In genomic region chr18:55840601-55841170, GRCh38 we compare ENCODE assay signal across 27 cellular contexts.
"Had no signal": no experiment of that assay in that cellular context is flagged by ENCODE, and none has a peak within 500 bp of the region (broad histone marks: within the 10 kb centered on the region; RNA-seq: fewer than 3 reads in every experiment).

No MANE protein-coding gene starts in this region.

- H3K4me1 ChIP-seq: stomach, suprapubic skin, testis, thyroid gland, transverse colon, upper lobe of right lung, uterus, vagina had no signal

- FAIRE-seq: urothelium cell line had no signal

- H3K4me3 ChIP-seq: stomach, suprapubic skin, thoracic aorta, thyroid gland, tibial artery, tibial nerve, transverse colon, upper lobe of left lung, upper lobe of right lung, uterus, vagina had no signal

- H3K27ac ChIP-seq: stomach, suprapubic skin, testis, thoracic aorta, thyroid gland, tibial artery, tibial nerve, transverse colon, upper lobe of left lung, upper lobe of right lung, uterus, vagina had no signal

- H3K27ac Mint-ChIP-seq: stimulated activated effector memory CD8-positive, alpha-beta T cell treated with anti-CD3 and anti-CD28 coated beads, Interleukin-12 subunit alpha, Interleukin-12 subunit beta, amount 100 ng/mL, for 72 hours; stimulated activated naive B cell treated with anti-CD40 and anti-IgM and Interleukin-4, amounts not matched to agents 10 μg/mL and 1 μg/mL and 100 μg/mL, for 72 hours; stimulated activated naive CD8-positive, alpha-beta T cell treated with anti-CD3 and anti-CD28 coated beads, Interleukin-15, amount 100 ng/mL, for 72 hours; stimulated activated naive CD8-positive, alpha-beta T cell treated with anti-CD3 and anti-CD28 coated beads, Interleukin-15, Interleukin-2, amounts not matched to agents 100 ng/mL and 50 ng/mL, for 24 hours had no signal

- ATAC-seq: stimulated activated effector memory CD8-positive, alpha-beta T cell treated with anti-CD3 and anti-CD28 coated beads, Interleukin-12 subunit alpha, Interleukin-12 subunit beta, amount 100 ng/mL, for 72 hours; stimulated activated naive B cell treated with anti-CD40 and anti-IgM and Interleukin-4, amounts not matched to agents 10 μg/mL and 1 μg/mL and 100 μg/mL, for 72 hours; stimulated activated naive CD8-positive, alpha-beta T cell treated with anti-CD3 and anti-CD28 coated beads, Interleukin-15, amount 100 ng/mL, for 72 hours; stimulated activated naive CD8-positive, alpha-beta T cell treated with anti-CD3 and anti-CD28 coated beads, Interleukin-15, Interleukin-2, amounts not matched to agents 100 U/mL and 50 U/mL, for 24 hours; upper lobe of right lung had no signal

- H3K9me3 ChIP-seq: testis, thoracic aorta, thyroid gland, tibial artery, transverse colon, upper lobe of right lung, uterus, vagina had no signal

- H3K27me3 ChIP-seq: stomach, suprapubic skin, testis, thyroid gland, tibial artery, tibial nerve, transverse colon, upper lobe of left lung, upper lobe of right lung, uterus, vagina had no signal

- H3K27me3 Mint-ChIP-seq: stimulated activated naive B cell treated with anti-CD40 and anti-IgM and Interleukin-4, amounts not matched to agents 10 μg/mL and 1 μg/mL and 100 μg/mL, for 72 hours; stimulated activated naive CD8-positive, alpha-beta T cell treated with anti-CD3 and anti-CD28 coated beads, Interleukin-15, amount 100 ng/mL, for 72 hours; stimulated activated naive CD8-positive, alpha-beta T cell treated with anti-CD3 and anti-CD28 coated beads, Interleukin-15, Interleukin-2, amounts not matched to agents 100 ng/mL and 50 ng/mL, for 24 hours had no signal

- H3K36me3 ChIP-seq: stomach, suprapubic skin, thoracic aorta, thyroid gland, tibial artery, tibial nerve, transverse colon, upper lobe of left lung, upper lobe of right lung, uterus, vagina had no signal

- H3K4me3 Mint-ChIP-seq: stimulated activated effector memory CD8-positive, alpha-beta T cell treated with anti-CD3 and anti-CD28 coated beads, Interleukin-12 subunit alpha, Interleukin-12 subunit beta, amount 100 ng/mL, for 72 hours; stimulated activated naive B cell treated with anti-CD40 and anti-IgM and Interleukin-4, amounts not matched to agents 10 μg/mL and 1 μg/mL and 100 μg/mL, for 72 hours; stimulated activated naive CD8-positive, alpha-beta T cell treated with anti-CD3 and anti-CD28 coated beads, Interleukin-15, amount 100 ng/mL, for 72 hours; stimulated activated naive CD8-positive, alpha-beta T cell treated with anti-CD3 and anti-CD28 coated beads, Interleukin-15, Interleukin-2, amounts not matched to agents 100 ng/mL and 50 ng/mL, for 24 hours had no signal

- DNase-seq: stimulated activated CD4-positive, alpha-beta T cell treated with anti-CD3 and anti-CD28 coated beads, Interleukin-2, amount 100 ng/mL, for 24 hours; stimulated activated CD4-positive, alpha-beta T cell treated with anti-CD3 and anti-CD28 coated beads, Interleukin-2, amount 100 ng/mL, for 48 hours; stimulated activated CD4-positive, alpha-beta T cell treated with anti-CD3 and anti-CD28 coated beads, Interleukin-4, amount 100 ng/mL, for 1 hour; stimulated activated CD4-positive, alpha-beta T cell treated with anti-CD3 and anti-CD28 coated beads, Interleukin-4, amount 100 ng/mL, for 24 hours; stimulated activated CD4-positive, alpha-beta T cell treated with anti-CD3 and anti-CD28 coated beads, Interleukin-4, amount 100 ng/mL, for 4 hours; stimulated activated CD8-positive, alpha-beta memory T cell treated with anti-CD3 and anti-CD28 coated beads, Interleukin-4, amount 100 ng/mL, for 48 hours; stimulated activated naive B cell treated with anti-CD40 and anti-IgM and Interleukin-4, amounts not matched to agents 10 μg/mL and 1 μg/mL and 100 μg/mL, for 72 hours; stimulated activated naive CD4-positive, alpha-beta T cell; stimulated activated naive CD4-positive, alpha-beta T cell treated with Interleukin-2 at 50 U/mL for 16 hours; stimulated activated naive CD8-positive, alpha-beta T cell treated with anti-CD3 and anti-CD28 coated beads, Interleukin-15, amount 100 ng/mL, for 72 hours; stimulated activated naive CD8-positive, alpha-beta T cell treated with anti-CD3 and anti-CD28 coated beads, Interleukin-15, Interleukin-2, amounts not matched to agents 100 U/mL and 50 U/mL, for 24 hours; stomach; substantia nigra; testis; thyroid gland; tibial artery; transverse colon; upper lobe of right lung; uterus had no signal

- H3K4me1 Mint-ChIP-seq: stimulated activated effector memory CD8-positive, alpha-beta T cell treated with anti-CD3 and anti-CD28 coated beads, Interleukin-12 subunit alpha, Interleukin-12 subunit beta, amount 100 ng/mL, for 72 hours; stimulated activated naive CD8-positive, alpha-beta T cell treated with anti-CD3 and anti-CD28 coated beads, Interleukin-15, amount 100 ng/mL, for 72 hours had no signal

- H3K36me3 Mint-ChIP-seq: stimulated activated effector memory CD8-positive, alpha-beta T cell treated with anti-CD3 and anti-CD28 coated beads, Interleukin-12 subunit alpha, Interleukin-12 subunit beta, amount 100 ng/mL, for 72 hours had no signal
